Comparison of ENCODE assay signal across 16 cellular contexts in the genomic region with DNA sequence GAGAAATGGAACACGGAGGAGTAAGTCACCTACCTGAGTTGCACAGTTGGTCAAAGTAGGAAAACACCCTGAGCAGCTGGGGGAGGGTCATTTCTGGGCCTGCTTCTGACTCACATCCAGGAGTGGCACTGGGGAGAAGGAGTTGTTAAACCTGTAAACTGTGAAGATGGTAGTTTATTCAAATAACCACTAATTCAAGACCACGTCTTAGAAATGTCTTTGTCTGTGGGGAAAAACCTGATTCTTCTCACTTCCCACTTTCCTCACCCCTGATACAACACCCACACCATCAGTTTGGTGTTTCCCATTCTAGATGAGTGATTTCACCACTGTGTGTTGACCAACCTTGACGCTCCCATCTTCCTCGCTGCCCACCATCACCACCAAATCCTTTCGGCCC.
DNase-seq lines count a peak whose midpoint lies in the region; ATAC-seq, FAIRE-seq and TF ChIP-seq lines count a peak whose summit lies in the region.
"Had no signal": no experiment of that assay in that cellular context is flagged by ENCODE, and none has a peak within 500 bp of the region (broad histone marks: within the 10 kb centered on the region; RNA-seq: fewer than 3 reads in every experiment).

No MANE protein-coding gene starts in this region.

- H3K36me3 ChIP-seq in GM06990 (ENCODE audit: control insufficient read depth, insufficient read depth, low read length) (no peaks in the 10 kb centered on the region), small intestine (ENCODE audit: control insufficient read depth in 2 of 2, insufficient read depth in 2 of 2, low read length in 2 of 2) (no peaks in the 10 kb centered on the region)
- H3K36me3 ChIP-seq: tibial artery had no signal

- no peak for FAIRE-seq in small intestine (lab: Jason Lieb, UNC)
- FAIRE-seq: A204.1, keratinocyte, TTC549 had no signal

- H3K4me1 ChIP-seq in small intestine (ENCODE audit: control insufficient read depth in 2 of 2, insufficient read depth in 1 of 2, low read depth in 1 of 2, low read length in 1 of 2) = no peaks in the 10 kb centered on the region
- H3K4me1 ChIP-seq: tibial artery had no signal

- DNase-seq in GM06990 (ENCODE audit: extremely low read depth, insufficient read length) (peak; percentile 31), Ammon's horn (ENCODE audit: low spot score) (no peak), small intestine (no peak), NCI-H2171 (lab: John Stamatoyannopoulos, UW) (no peak), NCI-H524 treated with DMSO at 0.1 percent for 48 hours (lab: John Stamatoyannopoulos, UW) (no peak)
- DNase-seq: activated CD8-positive, alpha-beta memory T cell treated with anti-CD3 and anti-CD28 coated beads, Interleukin-2, amount 10 ng/mL, durations not matched to agents 7 days and 5 days; Karpas-422; naive B cell; tibial artery had no signal

- H3K4me3 ChIP-seq in GM06990 (replicated peaks; ENCODE audit: low read depth, low read length) = no peak overlapping the region
- H3K4me3 ChIP-seq in small intestine (ENCODE audit: low read depth in 1 of 2, low read length in 2 of 2) = no peak overlapping the region
- H3K4me3 ChIP-seq: coronary artery, tibial artery had no signal

- WGBS in small intestine, 3 donors = 79 to 91% (median 80%) methylated on average over 5 of the region's 5 CpGs

- H3K9me3 ChIP-seq in small intestine (ENCODE audit: control insufficient read depth, low read depth) = no peaks in the 10 kb centered on the region
- H3K9me3 ChIP-seq: tibial artery had no signal

- no peak for TF ChIP-seq CTCF in GM06990 (IDR thresholded peaks at IDR 0.05; ENCODE audit: insufficient read depth, low read length, poor library complexity, severe bottlenecking)

- H3K27me3 ChIP-seq in GM06990 (replicated peaks; ENCODE audit: control insufficient read depth, insufficient read depth, low read length) (no peaks in the 10 kb centered on the region; the same call in none of the 2 replicates), small intestine (ENCODE audit: control insufficient read depth in 2 of 2, insufficient read depth in 2 of 2, low read length in 2 of 2) (no peaks in the 10 kb centered on the region)
- H3K27me3 ChIP-seq: tibial artery had no signal

- peak; percentile 75 for ATAC-seq in GM19351 (IDR thresholded peaks at IDR 0.05; ENCODE audit: unreplicated experiment)
- ATAC-seq in HG02642 (IDR thresholded peaks at IDR 0.05; ENCODE audit: poor library complexity, unreplicated experiment) = peak; percentile 77
- peak; percentile 66 for ATAC-seq in HG03457 (IDR thresholded peaks at IDR 0.05; ENCODE audit: unreplicated experiment)
- ATAC-seq: activated CD8-positive, alpha-beta memory T cell treated with anti-CD3 and anti-CD28 coated beads, Interleukin-2, amount 10 ng/mL, durations not matched to agents 7 days and 5 days had no signal

- no peak overlapping the region for H3K27ac ChIP-seq in small intestine (ENCODE audit: low read depth in 1 of 2, low read length in 1 of 2)
- H3K27ac ChIP-seq: coronary artery, tibial artery had no signal
